Comparison of ENCODE assay signal across 9 cellular contexts in genomic region chr2:235595420-235596010, GRCh38.
DNase-seq lines count a peak whose midpoint lies in the region; ATAC-seq and TF ChIP-seq lines count a peak whose summit lies in the region.
"Had no signal": no experiment of that assay in that cellular context is flagged by ENCODE, and none has a peak within 500 bp of the region (broad histone marks: within the 10 kb centered on the region; RNA-seq: fewer than 3 reads in every experiment).

No MANE protein-coding gene starts in this region.

- H3K9me3 ChIP-seq in adrenal gland (replicated peaks in 1 of 3), result no peaks in the 10 kb centered on the region
- H3K9me3 ChIP-seq in heart left ventricle, result no peaks in the 10 kb centered on the region

- DNase-seq in DMS114 treated with DMSO at 0.1 percent for 48 hours (lab: John Stamatoyannopoulos, UW; ENCODE audit: unreplicated experiment) (peak; percentile 21), HFFc6 (peak; percentile 66), NOMO-1 treated with dmso at 0.1 percent for 144 hours (lab: John Stamatoyannopoulos, UW; ENCODE audit: unreplicated experiment) (peak; percentile 26), adrenal gland (peak; percentile 53 to 91 (median 75)), heart left ventricle (peak in 4 of 5 donors; percentile 60 to 73 (median 66)), retina (peak; percentile 82)
- DNase-seq in effector CD8-positive, alpha-beta T cell (lab: John Stamatoyannopoulos, UW), result no peak

- TF ChIP-seq POLR2A in adrenal gland (IDR thresholded peaks at IDR 0.05) (no peak), heart left ventricle (IDR thresholded peaks at IDR 0.05) (no peak)

- WGBS in adrenal gland, 4 donors, result 24 to 34% (median 28%) methylated on average over 10 of the region's 10 CpGs
- WGBS in heart left ventricle, 4 donors, result 34 to 41% (median 40%) methylated on average over 10 of the region's 10 CpGs

- no peak overlapping the region for H3K4me3 Mint-ChIP-seq in HFFc6
- H3K4me3 Mint-ChIP-seq: stimulated activated naive CD8-positive, alpha-beta T cell treated with anti-CD3 and anti-CD28 coated beads, Interleukin-15, Interleukin-2, amounts not matched to agents 100 ng/mL and 50 ng/mL, for 24 hours had no signal

- H3K27me3 Mint-ChIP-seq in HFFc6 (ENCODE audit: insufficient read depth), result no peaks in the 10 kb centered on the region; the same call in 1 of the 2 replicates

- H3K27ac ChIP-seq in adrenal gland, result no peak overlapping the region
- H3K27ac ChIP-seq in heart left ventricle, result no peak overlapping the region

- no peak overlapping the region for H3K4me3 ChIP-seq in adrenal gland
- H3K4me3 ChIP-seq in heart left ventricle, result no peak overlapping the region

- intact Hi-C loops in adrenal gland (cut with DNase I), result loop anchor here (5.0 kb wide), 3 partner anchors 77 to 152 kb away; no protein-coding TSS in a partner anchor
- intact Hi-C loops in heart left ventricle (cut with DNase I), result loop anchor here (1.0 to 10.0 kb wide), 15 partner anchors 57 to 461 kb away; partner anchors contain the start of gene AGAP1 (in 1 of the 10)

- ATAC-seq in heart left ventricle (peak; percentile 21 to 74 (median 65)), GM21515 (IDR thresholded peaks at IDR 0.05; ENCODE audit: unreplicated experiment) (no peak)

- no peaks in the 10 kb centered on the region for H3K4me1 ChIP-seq in adrenal gland (replicated peaks in 1 of 2)
- peaks cover 0 to 12% (median 2%) of the 10 kb centered on the region in 12 donors for H3K4me1 ChIP-seq in heart left ventricle

- H3K9me3 Mint-ChIP-seq in HFFc6, result no peaks in the 10 kb centered on the region
- H3K9me3 Mint-ChIP-seq: stimulated activated naive CD8-positive, alpha-beta T cell treated with anti-CD3 and anti-CD28 coated beads, Interleukin-15, Interleukin-2, amounts not matched to agents 100 ng/mL and 50 ng/mL, for 24 hours had no signal

- TF ChIP-seq CTCF in HFFc6 (IDR thresholded peaks at IDR 0.05), result peak; percentile 94
- peak; percentile 67 to 92 (median 89) for TF ChIP-seq CTCF in adrenal gland (IDR thresholded peaks at IDR 0.05)
- TF ChIP-seq CTCF in heart left ventricle (IDR thresholded peaks at IDR 0.05), result peak; percentile 65 to 94 (median 85)

- no peaks in the 10 kb centered on the region for H3K27me3 ChIP-seq in adrenal gland
- no peaks in the 10 kb centered on the region for H3K27me3 ChIP-seq in heart left ventricle

- no peak overlapping the region for H3K27ac Mint-ChIP-seq in HFFc6
- H3K27ac Mint-ChIP-seq: stimulated activated naive CD8-positive, alpha-beta T cell treated with anti-CD3 and anti-CD28 coated beads, Interleukin-15, Interleukin-2, amounts not matched to agents 100 ng/mL and 50 ng/mL, for 24 hours had no signal

- no peaks in the 10 kb centered on the region for H3K4me1 Mint-ChIP-seq in HFFc6 (ENCODE audit: low read depth)

- no peaks in the 10 kb centered on the region for H3K36me3 Mint-ChIP-seq in HFFc6 (ENCODE audit: low read depth)

- H3K36me3 ChIP-seq in adrenal gland (replicated peaks in 1 of 2), result no peaks in the 10 kb centered on the region
- H3K36me3 ChIP-seq in heart left ventricle, result no peaks in the 10 kb centered on the region
